8 cellular contexts compared by ENCODE assay signal in the genomic region with DNA sequence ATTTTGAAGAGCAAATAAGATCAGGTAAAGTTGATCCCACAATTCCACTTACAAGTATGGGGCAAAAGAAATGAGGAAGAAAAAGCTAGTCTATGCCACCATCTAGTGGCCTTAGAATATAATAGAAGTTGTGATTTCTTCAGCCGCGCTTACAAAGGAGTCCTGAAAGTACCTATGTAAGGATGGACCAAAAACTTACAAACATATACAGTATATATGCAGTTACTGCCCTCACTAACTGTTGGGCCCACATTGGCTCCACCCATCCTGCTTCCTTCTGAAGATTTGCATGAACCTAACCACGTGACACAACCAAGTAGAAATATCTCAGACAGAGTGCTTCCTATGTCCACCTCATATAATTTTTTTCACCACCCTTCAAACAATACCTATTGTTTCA. TPM values are rescaled to one million over a fixed set of nuclear protein-coding genes. Genes with fewer than 3 reads are reported as not detected.
DNase-seq lines count a peak whose midpoint lies in the region; ATAC-seq and TF ChIP-seq lines count a peak whose summit lies in the region.

No MANE protein-coding gene starts in this region.

- ATAC-seq in GM18861 (IDR thresholded peaks at IDR 0.05; ENCODE audit: unreplicated experiment), result peak; percentile 75
- peak; percentile 71 for ATAC-seq in HG03039 (IDR thresholded peaks at IDR 0.05; ENCODE audit: unreplicated experiment)
- peak; percentile 80 for ATAC-seq in foreskin keratinocyte

- H3K9me2 ChIP-seq in SU-DHL-6 (replicated peaks; ENCODE audit: insufficient read depth, low read length), result no peaks in the 10 kb centered on the region

- peak; percentile 12 for TF ChIP-seq CTCF in SU-DHL-6 (IDR thresholded peaks at IDR 0.05; ENCODE audit: insufficient read depth, low read length, poor library complexity, severe bottlenecking)
- peak; percentile 73 for TF ChIP-seq CTCF in foreskin keratinocyte (conservative IDR thresholded peaks at IDR 0.05)
- TF ChIP-seq CTCF in uterus (IDR thresholded peaks at IDR 0.05), result peak in 1 of 4 experiments; percentile 31

- H4K20me1 ChIP-seq in SU-DHL-6 (ENCODE audit: low read depth, low read length), result no peaks in the 10 kb centered on the region

- H2AFZ ChIP-seq in SU-DHL-6 (ENCODE audit: low read depth, low read length, severe bottlenecking), result no peak overlapping the region

- H3K79me2 ChIP-seq in SU-DHL-6 (ENCODE audit: insufficient read depth, low read length), result no peaks in the 10 kb centered on the region

- H3F3A ChIP-seq in SU-DHL-6 (ENCODE audit: insufficient read depth), result no peaks in the 10 kb centered on the region

- H3K9me3 ChIP-seq in SU-DHL-6 (ENCODE audit: insufficient read depth, low read length), result no peaks in the 10 kb centered on the region
- H3K9me3 ChIP-seq in uterus, result no peaks in the 10 kb centered on the region

- no peak for TF ChIP-seq POLR2A in uterus (IDR thresholded peaks at IDR 0.05)

- H3K27me3 ChIP-seq in SU-DHL-6 (ENCODE audit: low read length), result no peaks in the 10 kb centered on the region
- H3K27me3 ChIP-seq in foreskin keratinocyte, result no peaks in the 10 kb centered on the region
- no peaks in the 10 kb centered on the region for H3K27me3 ChIP-seq in uterus

- H3K9ac ChIP-seq in SU-DHL-6 (ENCODE audit: low read length), result no peak overlapping the region

- no peak overlapping the region for H3K4me2 ChIP-seq in SU-DHL-6 (ENCODE audit: low read depth, low read length, poor library complexity, severe bottlenecking)

- H3K4me1 ChIP-seq in foreskin keratinocyte (no peaks in the 10 kb centered on the region), uterus (no peaks in the 10 kb centered on the region)

- no peaks in the 10 kb centered on the region for H3K36me3 ChIP-seq in SU-DHL-6 (ENCODE audit: low read length)
- H3K36me3 ChIP-seq in uterus, result no peaks in the 10 kb centered on the region

- H3K4me3 ChIP-seq in SU-DHL-6 (ENCODE audit: insufficient read depth, low read length, poor library complexity, severe bottlenecking) (no peak overlapping the region), uterus (no peak overlapping the region)

- intact Hi-C loops in uterus (cut with DNase I; ENCODE audit: low total_unique reads), result no loop called here

- no peak overlapping the region for H3K27ac ChIP-seq in SU-DHL-6 (ENCODE audit: low read depth, low read length)
- H3K27ac ChIP-seq in foreskin keratinocyte, result no peak overlapping the region
- no peak overlapping the region for H3K27ac ChIP-seq in uterus

- DNase-seq in CD1c-positive myeloid dendritic cell (ENCODE audit: extremely low spot score), result peak; percentile 43
- peak; percentile 61 for DNase-seq in NCI-H1694 treated with DMSO at 0.1 percent for 48 hours (lab: John Stamatoyannopoulos, UW)
- DNase-seq in foreskin keratinocyte, result peak; percentile 3 to 45
- peak; percentile 24 for DNase-seq in smooth muscle cell of the brain vasculature (ENCODE audit: low read depth, low spot score)
- no peak for DNase-seq in uterus

RNA-seq across cellular contexts. Expression of a gene that starts 11.7 kb away (rescaled TPM):
- total RNA-seq in foreskin keratinocyte (not detected in 2 replicates), uterus (not detected)
- polyA plus RNA-seq in foreskin keratinocyte, result not detected in 2 replicates

Comparison
In these comparisons a context has a peak if more than half of its experiments do, and no peak if none do; other contexts are left out.
1. DNase-seq: peak in CD1c-positive myeloid dendritic cell (single experiment), NCI-H1694 treated with DMSO at 0.1 percent for 48 hours (single experiment), foreskin keratinocyte (2 of 2) and smooth muscle cell of the brain vasculature (single experiment); none in uterus (0 of 2).
2. Peak in every context shown above with its lines, with median percentiles within 50 percentile points of each other: ATAC-seq.